In genomic region chr20:50215917-50216316, GRCh38 we compare ENCODE assay signal across 2 cellular contexts.
TF ChIP-seq lines count a peak whose summit lies in the region.

No MANE protein-coding gene starts in this region.

TF ChIP-seq in HEK293, 187 proteins besides CTCF, POLR2A, EP300 and RAD21:
- TF ChIP-seq ELK4 (IDR thresholded peaks at IDR 0.05; ENCODE audit: borderline replicate concordance, low read depth, low read length), result no peak
- TF ChIP-seq ZBTB20 (tag by site-specific recombination; IDR thresholded peaks at IDR 0.05), result no peak
- no peak for TF ChIP-seq ZNF768 (tag by site-specific recombination; IDR thresholded peaks at IDR 0.05)
- TF ChIP-seq ZNF610 (tag by site-specific recombination; IDR thresholded peaks at IDR 0.05; ENCODE audit: borderline replicate concordance), result no peak
- TF ChIP-seq ZNF623 (tag by site-specific recombination; IDR thresholded peaks at IDR 0.05), result no peak
- TF ChIP-seq, protein P1, sequence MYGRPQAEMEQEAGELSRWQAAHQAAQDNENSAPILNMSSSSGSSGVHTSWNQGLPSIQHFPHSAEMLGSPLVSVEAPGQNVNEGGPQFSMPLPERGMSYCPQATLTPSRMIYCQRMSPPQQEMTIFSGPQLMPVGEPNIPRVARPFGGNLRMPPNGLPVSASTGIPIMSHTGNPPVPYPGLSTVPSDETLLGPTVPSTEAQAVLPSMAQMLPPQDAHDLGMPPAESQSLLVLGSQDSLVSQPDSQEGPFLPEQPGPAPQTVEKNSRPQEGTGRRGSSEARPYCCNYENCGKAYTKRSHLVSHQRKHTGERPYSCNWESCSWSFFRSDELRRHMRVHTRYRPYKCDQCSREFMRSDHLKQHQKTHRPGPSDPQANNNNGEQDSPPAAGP (tag by site-specific recombination; IDR thresholded peaks at IDR 0.05), result peak; percentile 16; the same call in 1 of the 2 replicates
- no peak for TF ChIP-seq ZNF670 (tag by site-specific recombination; IDR thresholded peaks at IDR 0.05; ENCODE audit: low read depth)
- no peak for TF ChIP-seq ZBTB17 (tag by site-specific recombination; IDR thresholded peaks at IDR 0.05)
- TF ChIP-seq ZNF274 (IDR thresholded peaks at IDR 0.05; ENCODE audit: low read length), result no peak
- TF ChIP-seq ZNF274 (tag by site-specific recombination; IDR thresholded peaks at IDR 0.05; ENCODE audit: borderline replicate concordance), result no peak
- no peak for TF ChIP-seq RBAK (tag by site-specific recombination; IDR thresholded peaks at IDR 0.05)
- TF ChIP-seq ZNF624 (tag by site-specific recombination; IDR thresholded peaks at IDR 0.05), result no peak
- TF ChIP-seq KLF1 (tag by site-specific recombination; IDR thresholded peaks at IDR 0.05), result peak; percentile 64
- no peak for TF ChIP-seq ZNF138 (tag by site-specific recombination; IDR thresholded peaks at IDR 0.05; ENCODE audit: borderline replicate concordance)
- TF ChIP-seq ZNF394 (tag by site-specific recombination; IDR thresholded peaks at IDR 0.05; ENCODE audit: borderline replicate concordance), result no peak
- no peak for TF ChIP-seq KLF10 (tag by site-specific recombination; IDR thresholded peaks at IDR 0.05)
- TF ChIP-seq ZNF223 (tag by site-specific recombination; IDR thresholded peaks at IDR 0.05), result no peak
- TF ChIP-seq OSR2 (tag by site-specific recombination; IDR thresholded peaks at IDR 0.05), result 0 out of 2 replicates have a peak, but pooled peaks have one; percentile 12
TF ChIP-seq in HEK293: peak in this region for 3.

TF ChIP-seq in HepG2, 621 proteins besides CTCF, POLR2A, EP300 and RAD21:
- TF ChIP-seq NFE2L1 (CRISPR knock-in tag; IDR thresholded peaks at IDR 0.05; ENCODE audit: borderline replicate concordance) (no peak), HHEX (CRISPR knock-in tag; IDR thresholded peaks at IDR 0.05) (0 out of 2 replicates have a peak, but pooled peaks have one; percentile 25), KLF11 (CRISPR knock-in tag; IDR thresholded peaks at IDR 0.05) (no peak), ZSCAN29 (CRISPR knock-in tag; conservative IDR thresholded peaks at IDR 0.05) (no peak), ZNF768 (CRISPR knock-in tag; IDR thresholded peaks at IDR 0.05) (0 out of 2 replicates have a peak, but pooled peaks have one; percentile 18), RFXAP (CRISPR knock-in tag; IDR thresholded peaks at IDR 0.05; ENCODE audit: borderline replicate concordance) (no peak), ZKSCAN5 (CRISPR knock-in tag; IDR thresholded peaks at IDR 0.05) (no peak), ZNF567 (CRISPR knock-in tag; IDR thresholded peaks at IDR 0.05; ENCODE audit: borderline replicate concordance) (no peak), SMAD1 (CRISPR knock-in tag; IDR thresholded peaks at IDR 0.05; ENCODE audit: borderline replicate concordance, low read depth) (no peak), HNRNPLL (IDR thresholded peaks at IDR 0.05; ENCODE audit: low read depth, low read length, poor library complexity, severe bottlenecking) (peak; percentile 30), DPF2 (CRISPR knock-in tag; IDR thresholded peaks at IDR 0.05; ENCODE audit: borderline replicate concordance, low read depth) (peak; percentile 57; the same call in 1 of the 2 replicates), SMAD9 (CRISPR knock-in tag; IDR thresholded peaks at IDR 0.05) (0 out of 2 replicates have a peak, but pooled peaks have one; percentile 57), GATAD2A (CRISPR knock-in tag; IDR thresholded peaks at IDR 0.05) (no peak), ZNF761 (CRISPR knock-in tag; conservative IDR thresholded peaks at IDR 0.05) (0 out of 2 replicates have a peak, but pooled peaks have one; percentile 20), ZNF550 (CRISPR knock-in tag; IDR thresholded peaks at IDR 0.05; ENCODE audit: borderline replicate concordance) (no peak), ZNF292 (CRISPR knock-in tag; IDR thresholded peaks at IDR 0.05; ENCODE audit: borderline replicate concordance, low read depth) (peak; percentile 47; the same call in 1 of the 2 replicates), ZSCAN25 (CRISPR knock-in tag; IDR thresholded peaks at IDR 0.05) (0 out of 2 replicates have a peak, but pooled peaks have one; percentile 37), ZMYM3 (CRISPR knock-in tag; IDR thresholded peaks at IDR 0.05) (peak; percentile 50; the same call in 1 of the 2 replicates), ZFX (CRISPR knock-in tag; IDR thresholded peaks at IDR 0.05; ENCODE audit: low read depth) (peak; percentile 23; the same call in 1 of the 2 replicates), ZNF232 (CRISPR knock-in tag; IDR thresholded peaks at IDR 0.05; ENCODE audit: borderline replicate concordance) (no peak), RFX1 (IDR thresholded peaks at IDR 0.05) (no peak), DBP (CRISPR knock-in tag; IDR thresholded peaks at IDR 0.05; ENCODE audit: not compliant biosample characterization) (no peak), HMG20A (CRISPR knock-in tag; IDR thresholded peaks at IDR 0.05; ENCODE audit: borderline replicate concordance) (no peak)
- TF ChIP-seq, protein P2, sequence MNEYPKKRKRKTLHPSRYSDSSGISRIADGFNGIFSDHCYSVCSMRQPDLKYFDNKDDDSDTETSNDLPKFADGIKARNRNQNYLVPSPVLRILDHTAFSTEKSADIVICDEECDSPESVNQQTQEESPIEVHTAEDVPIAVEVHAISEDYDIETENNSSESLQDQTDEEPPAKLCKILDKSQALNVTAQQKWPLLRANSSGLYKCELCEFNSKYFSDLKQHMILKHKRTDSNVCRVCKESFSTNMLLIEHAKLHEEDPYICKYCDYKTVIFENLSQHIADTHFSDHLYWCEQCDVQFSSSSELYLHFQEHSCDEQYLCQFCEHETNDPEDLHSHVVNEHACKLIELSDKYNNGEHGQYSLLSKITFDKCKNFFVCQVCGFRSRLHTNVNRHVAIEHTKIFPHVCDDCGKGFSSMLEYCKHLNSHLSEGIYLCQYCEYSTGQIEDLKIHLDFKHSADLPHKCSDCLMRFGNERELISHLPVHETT (CRISPR knock-in tag; conservative IDR thresholded peaks at IDR 0.05), result no peak
